16 cellular contexts compared by ENCODE assay signal in genomic region chr17:2251098-2251497, GRCh38. TPM values are rescaled to one million over a fixed set of nuclear protein-coding genes. Genes with fewer than 3 reads are reported as not detected.
DNase-seq lines count a peak whose midpoint lies in the region; ATAC-seq, FAIRE-seq and TF ChIP-seq lines count a peak whose summit lies in the region.
"Had no signal": no experiment of that assay in that cellular context is flagged by ENCODE, and none has a peak within 500 bp of the region (broad histone marks: within the 10 kb centered on the region; RNA-seq: fewer than 3 reads in every experiment).

No MANE protein-coding gene starts in this region.

- H3K9me3 Mint-ChIP-seq in T-helper 2 cell treated with Interferon-gamma antibody and Interleukin-4, amounts not matched to agents 5 μg/mL and 100 μg/mL, for 36 hours, result peaks cover 4% of the 10 kb centered on the region
- H3K9me3 Mint-ChIP-seq in activated naive CD4-positive, alpha-beta T cell treated with anti-CD3 and anti-CD28 coated beads, Interleukin-2, amount 50 U/mL, for 72 hours, result peaks cover 0 to 5% of the 10 kb centered on the region in 2 donors
- H3K9me3 Mint-ChIP-seq in natural killer cell, result no peaks in the 10 kb centered on the region

- intact Hi-C loops in natural killer cell (cut with micrococcal nuclease), result loop anchor here (2.0 kb wide), 1 partner anchor 16 kb away; no protein-coding TSS in a partner anchor

- FAIRE-seq in GM12891 (lab: Jason Lieb, UNC), result no peak
- FAIRE-seq: A549 had no signal

- TF ChIP-seq POLR2A in GM12891 (IDR thresholded peaks at IDR 0.05; ENCODE audit: low read depth, low read length), result no peak

- no peaks in the 10 kb centered on the region for H3K27me3 Mint-ChIP-seq in T-helper 2 cell treated with Interferon-gamma antibody and Interleukin-4, amounts not matched to agents 5 μg/mL and 100 μg/mL, for 36 hours (ENCODE audit: low read depth)
- H3K27me3 Mint-ChIP-seq in natural killer cell (ENCODE audit: low read depth in 2 of 2), result no peaks in the 10 kb centered on the region

- H3K27ac Mint-ChIP-seq in T-helper 2 cell treated with Interferon-gamma antibody and Interleukin-4, amounts not matched to agents 5 μg/mL and 100 μg/mL, for 36 hours, result peak overlapping the region; percentile 89
- H3K27ac Mint-ChIP-seq in activated naive CD4-positive, alpha-beta T cell treated with anti-CD3 and anti-CD28 coated beads, Interleukin-2, amount 50 U/mL, for 72 hours, result peak overlapping the region; percentile 46 to 59
- H3K27ac Mint-ChIP-seq in natural killer cell, result peak overlapping the region; percentile 82 to 83
- H3K27ac Mint-ChIP-seq: neural progenitor cell had no signal

- peaks cover 68% of the 10 kb centered on the region for H3K36me3 Mint-ChIP-seq in T-helper 2 cell treated with Interferon-gamma antibody and Interleukin-4, amounts not matched to agents 5 μg/mL and 100 μg/mL, for 36 hours (ENCODE audit: low read depth)
- peaks cover 28 to 69% of the 10 kb centered on the region in 2 donors for H3K36me3 Mint-ChIP-seq in activated naive CD4-positive, alpha-beta T cell treated with anti-CD3 and anti-CD28 coated beads, Interleukin-2, amount 50 U/mL, for 72 hours
- peaks cover 7% of the 10 kb centered on the region for H3K36me3 Mint-ChIP-seq in natural killer cell

- no peak for TF ChIP-seq CTCF in natural killer cell (IDR thresholded peaks at IDR 0.05)

- peak overlapping the region; percentile 63 for H3K4me3 Mint-ChIP-seq in T-helper 2 cell treated with Interferon-gamma antibody and Interleukin-4, amounts not matched to agents 5 μg/mL and 100 μg/mL, for 36 hours
- H3K4me3 Mint-ChIP-seq in natural killer cell, result no peak overlapping the region
- H3K4me3 Mint-ChIP-seq: neural progenitor cell had no signal

- ATAC-seq in activated naive CD4-positive, alpha-beta T cell treated with anti-CD3 and anti-CD28 coated beads, Interleukin-2, amount 50 U/mL, for 72 hours, result no peak
- no peak for ATAC-seq in natural killer cell
- ATAC-seq: A549 had no signal

- DNase-seq in T-helper 2 cell treated with Interferon-gamma antibody and Interleukin-4, amounts not matched to agents 5 μg/mL and 100 μg/mL, for 36 hours (ENCODE audit: low spot score), result no peak
- DNase-seq in T-helper 2 cell, result no peak
- DNase-seq in EH (ENCODE audit: low read depth), result peak; percentile 67
- DNase-seq in activated naive CD4-positive, alpha-beta T cell treated with anti-CD3 and anti-CD28 coated beads, Interleukin-2, amount 50 U/mL, for 72 hours (ENCODE audit: low spot score in 2 of 2), result no peak
- no peak for DNase-seq in natural killer cell
- no peak for DNase-seq in NCI-H146 (lab: John Stamatoyannopoulos, UW)
- DNase-seq in middle frontal gyrus (ENCODE audit: extremely low spot score, low spot score), result no peak
- no peak for DNase-seq in GM12891 (ENCODE audit: insufficient read length, low spot score)
- DNase-seq: DMS153, Kasumi-1, kidney glomerular epithelial cell, mesendoderm, NCI-H1105 treated with DMSO at 0.1 percent for 48 hours, NCI-H2171 had no signal

- peaks cover 65% of the 10 kb centered on the region for H3K4me1 Mint-ChIP-seq in T-helper 2 cell treated with Interferon-gamma antibody and Interleukin-4, amounts not matched to agents 5 μg/mL and 100 μg/mL, for 36 hours (ENCODE audit: low read depth)
- H3K4me1 Mint-ChIP-seq in natural killer cell, result peaks cover 38 to 46% of the 10 kb centered on the region in 2 donors
- H3K4me1 Mint-ChIP-seq: neural progenitor cell had no signal

TF ChIP-seq in GM12891, 5 proteins besides CTCF, POLR2A, EP300 and RAD21:
- TF ChIP-seq POLR2AphosphoS5 (IDR thresholded peaks at IDR 0.05; ENCODE audit: low read depth, low read length), result no peak
- no peak for TF ChIP-seq POU2F2 (IDR thresholded peaks at IDR 0.05; ENCODE audit: low read depth, low read length)
- no peak for TF ChIP-seq TAF1 (IDR thresholded peaks at IDR 0.05; ENCODE audit: low read depth, low read length)
- no peak for TF ChIP-seq SPI1 (IDR thresholded peaks at IDR 0.05; ENCODE audit: low read depth, low read length)
- no peak for TF ChIP-seq PAX5 (IDR thresholded peaks at IDR 0.05; ENCODE audit: insufficient read depth, low read length, severe bottlenecking)

RNA-seq across cellular contexts. Expression of gene SMG6, which starts 52.5 kb away (rescaled TPM):
- 10 to 100 TPM; 40.1 to 45.2 TPM for total RNA-seq in activated naive CD4-positive, alpha-beta T cell treated with anti-CD3 and anti-CD28 coated beads, Interleukin-2, amount 50 U/mL, for 72 hours
- total RNA-seq in natural killer cell, result 10 to 100 TPM; 41.6 to 49.4 (median 48.2) TPM
- 26.3 TPM for polyA plus RNA-seq in GM12891 (2012; ENCODE audit: low read depth, missing spikeins)

RNA-seq across cellular contexts. Expression of gene SRR, which starts 52.7 kb away (rescaled TPM):
- 10 to 100 TPM in 1 of 2 donors, 1 to 10 TPM in 1; 6.3 to 15.9 TPM for total RNA-seq in activated naive CD4-positive, alpha-beta T cell treated with anti-CD3 and anti-CD28 coated beads, Interleukin-2, amount 50 U/mL, for 72 hours
- 10 to 100 TPM in 1 of 3 donors, 1 to 10 TPM in 2; 6.4 to 11.1 (median 7.9) TPM for total RNA-seq in natural killer cell
- polyA plus RNA-seq in GM12891 (2012; ENCODE audit: low read depth, missing spikeins), result 18.4 TPM
